In the genomic region with DNA sequence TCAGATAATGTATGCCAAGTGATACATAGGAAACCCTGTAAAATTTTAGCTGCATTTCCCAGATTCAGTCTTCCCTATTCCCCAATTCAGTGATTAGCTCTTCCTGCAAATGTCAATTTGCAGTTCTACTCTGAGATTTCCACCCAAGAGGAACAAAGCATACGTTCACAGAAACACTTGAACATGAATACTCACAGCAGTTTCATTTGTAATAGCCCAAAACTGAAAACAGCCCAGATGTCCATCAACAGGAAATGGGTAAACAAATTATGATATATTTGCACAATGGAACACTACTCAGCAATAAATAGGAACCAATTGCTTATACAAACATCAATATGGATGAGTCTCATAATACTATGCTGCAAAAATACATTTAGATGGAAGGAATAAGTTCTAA, we compare ENCODE assay signal across 25 cellular contexts.
DNase-seq lines count a peak whose midpoint lies in the region; ATAC-seq lines count a peak whose summit lies in the region.
"Had no signal": no experiment of that assay in that cellular context is flagged by ENCODE, and none has a peak within 500 bp of the region (broad histone marks: within the 10 kb centered on the region; RNA-seq: fewer than 3 reads in every experiment).

No MANE protein-coding gene starts in this region.

- no peak overlapping the region for H3K27ac Mint-ChIP-seq in activated T-cell treated with anti-CD3 and anti-CD28 coated beads, Interleukin-2, amount 50 U/mL, for 24 hours
- H3K27ac Mint-ChIP-seq: brain had no signal

- DNase-seq in activated T-cell treated with anti-CD3 and anti-CD28 coated beads, Interleukin-2, amount 50 U/mL, for 48 hours, result no peak
- DNase-seq in central memory CD4-positive, alpha-beta T cell, result no peak
- no peak for DNase-seq in activated T-cell treated with anti-CD3 and anti-CD28 coated beads, Interleukin-2, amount 50 U/mL, for 24 hours
- no peak for DNase-seq in A172 (ENCODE audit: low spot score)
- DNase-seq: activated naive CD4-positive, alpha-beta T cell; activated T-cell treated with anti-CD3 and anti-CD28 coated beads, Interleukin-2, amount 50 U/mL, for 4 hours; adrenal gland; Caco-2; effector CD8-positive, alpha-beta T cell; erythroblast; foreskin fibroblast; KBM-7; left colon; MG63; NCI-H1436; NCI-H2107; NCI-H510A treated with DMSO at 0.1 percent for 48 hours; right lobe of liver; stimulated activated naive CD8-positive, alpha-beta T cell treated with anti-CD3 and anti-CD28 coated beads, Interleukin-15, Interleukin-2, amounts not matched to agents 100 U/mL and 50 U/mL, for 24 hours; T-helper 2 cell had no signal

- H3K4me1 Mint-ChIP-seq in activated T-cell treated with anti-CD3 and anti-CD28 coated beads, Interleukin-2, amount 50 U/mL, for 24 hours (ENCODE audit: low read depth), result no peaks in the 10 kb centered on the region

- peak; percentile 69 for ATAC-seq in GM18520 (IDR thresholded peaks at IDR 0.05; ENCODE audit: unreplicated experiment)
- peak; percentile 60 for ATAC-seq in GM19397 (IDR thresholded peaks at IDR 0.05; ENCODE audit: unreplicated experiment)
- ATAC-seq in HG02763 (IDR thresholded peaks at IDR 0.05; ENCODE audit: unreplicated experiment), result peak; percentile 51
- peak; percentile 59 for ATAC-seq in HG03558 (IDR thresholded peaks at IDR 0.05; ENCODE audit: extremely low read depth, unreplicated experiment)
- ATAC-seq: activated T-cell treated with anti-CD3 and anti-CD28 coated beads, Interleukin-2, amount 50 U/mL, for 4 hours; left colon; right lobe of liver; stimulated activated naive CD8-positive, alpha-beta T cell treated with anti-CD3 and anti-CD28 coated beads, Interleukin-15, Interleukin-2, amounts not matched to agents 100 U/mL and 50 U/mL, for 24 hours had no signal

- no peaks in the 10 kb centered on the region for H3K36me3 Mint-ChIP-seq in activated T-cell treated with anti-CD3 and anti-CD28 coated beads, Interleukin-2, amount 50 U/mL, for 24 hours (ENCODE audit: low read depth)

- peaks cover 7% of the 10 kb centered on the region for H3K9me3 Mint-ChIP-seq in activated T-cell treated with anti-CD3 and anti-CD28 coated beads, Interleukin-2, amount 50 U/mL, for 24 hours

- H3K4me3 Mint-ChIP-seq in activated T-cell treated with anti-CD3 and anti-CD28 coated beads, Interleukin-2, amount 50 U/mL, for 24 hours, result no peak overlapping the region
- H3K4me3 Mint-ChIP-seq: activated T-cell treated with anti-CD3 and anti-CD28 coated beads, Interleukin-2, amount 50 U/mL, for 4 hours; brain had no signal

- H3K27me3 Mint-ChIP-seq in activated T-cell treated with anti-CD3 and anti-CD28 coated beads, Interleukin-2, amount 50 U/mL, for 24 hours, result peaks cover 27% of the 10 kb centered on the region
- H3K27me3 Mint-ChIP-seq: brain had no signal
